30 cellular contexts compared by ENCODE assay signal in the genomic region with DNA sequence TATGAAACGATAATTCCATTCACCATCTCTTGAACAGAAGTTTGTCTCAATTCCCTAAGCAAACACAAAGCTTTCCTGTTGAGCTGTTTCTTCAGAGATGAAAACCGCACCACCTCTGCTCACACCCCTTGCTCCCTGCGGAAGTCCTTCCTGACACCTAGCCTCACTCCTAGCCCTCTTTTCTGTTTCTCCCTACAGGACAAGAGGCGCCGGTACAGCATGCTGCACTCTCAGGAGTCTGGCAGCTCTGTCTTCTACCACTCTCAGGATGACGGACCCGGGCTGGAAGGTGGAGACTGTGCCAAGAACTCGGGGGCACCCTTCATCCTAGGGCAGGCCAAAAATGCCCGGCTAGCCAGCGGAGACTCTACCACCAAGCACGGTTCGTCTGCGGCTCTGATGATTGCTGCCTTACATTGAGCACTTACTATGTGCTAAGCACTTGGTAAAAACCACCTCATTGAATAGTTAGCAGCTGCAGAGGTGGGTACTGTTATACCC. TPM values are rescaled to one million over a fixed set of nuclear protein-coding genes. Genes with fewer than 3 reads are reported as not detected.
"Had no signal": no experiment of that assay in that cellular context is flagged by ENCODE, and none has a peak within 500 bp of the region (broad histone marks: within the 10 kb centered on the region; RNA-seq: fewer than 3 reads in every experiment).

No MANE protein-coding gene starts in this region.

- ATAC-seq: activated CD8-positive, alpha-beta memory T cell treated with anti-CD3 and anti-CD28 coated beads, Interleukin-2, amount 10 ng/mL, durations not matched to agents 7 days and 5 days had no signal

- H3K9me3 Mint-ChIP-seq: activated B cell treated with CpG ODN at 0.5 μM for 24 hours; activated CD4-positive, alpha-beta T cell treated with anti-CD3 and anti-CD28 coated beads, Interleukin-2, amount 10 ng/mL, durations not matched to agents 24 days and 14 days; activated naive CD4-positive, alpha-beta T cell treated with anti-CD3 and anti-CD28 coated beads for 36 hours; activated T-cell treated with anti-CD3 and anti-CD28 coated beads, Interleukin-2, amount 50 U/mL, for 24 hours; activated T-helper 1 cell treated with anti-CD3 and anti-CD28 coated beads, Interleukin-12 subunit alpha, Interleukin-12 subunit beta, Interleukin-2, Interleukin-4 antibody, amounts not matched to agents 30 ng/mL and 10 ng/mL and 1 ng/mL, durations not matched to agents 14 hours and 24 hours and 36 hours; T-helper 1 cell treated with Interleukin-12 subunit alpha and Interleukin-12 subunit beta and Interleukin-4 antibody, amounts not matched to agents 30 μg/mL and 1 μg/mL, for 36 hours had no signal

- H3K9me3 ChIP-seq: MG63, Peyer's patch, SJSA1 had no signal

- H3K36me3 ChIP-seq: MG63, Peyer's patch, SJSA1 had no signal

- H3K27ac ChIP-seq: KMS-11, Peyer's patch, RWPE1, SJSA1 had no signal

- H3K27me3 ChIP-seq: MG63, Peyer's patch, SJSA1 had no signal

- FAIRE-seq: astrocyte had no signal

- H3K4me3 ChIP-seq: MG63, Peyer's patch, SJSA1 had no signal

- H3K4me3 Mint-ChIP-seq: activated B cell treated with CpG ODN at 0.5 μM for 24 hours; activated CD4-positive, alpha-beta T cell treated with anti-CD3 and anti-CD28 coated beads, Interleukin-2, amount 10 ng/mL, durations not matched to agents 24 days and 14 days; activated CD8-positive, alpha-beta memory T cell treated with anti-CD3 and anti-CD28 coated beads, Interleukin-2, amount 10 ng/mL, durations not matched to agents 7 days and 5 days; activated naive CD4-positive, alpha-beta T cell treated with anti-CD3 and anti-CD28 coated beads for 36 hours; activated naive CD8-positive, alpha-beta T cell; activated T-cell treated with anti-CD3 and anti-CD28 coated beads, Interleukin-2, amount 50 U/mL, for 24 hours; activated T-helper 1 cell treated with anti-CD3 and anti-CD28 coated beads, Interleukin-12 subunit alpha, Interleukin-12 subunit beta, Interleukin-2, Interleukin-4 antibody, amounts not matched to agents 30 ng/mL and 10 ng/mL and 1 ng/mL, durations not matched to agents 14 hours and 24 hours and 36 hours; T-helper 1 cell treated with Interleukin-12 subunit alpha and Interleukin-12 subunit beta and Interleukin-4 antibody, amounts not matched to agents 30 μg/mL and 1 μg/mL, for 36 hours had no signal

- H3K36me3 Mint-ChIP-seq: activated CD8-positive, alpha-beta memory T cell treated with anti-CD3 and anti-CD28 coated beads, Interleukin-2, amount 10 ng/mL, durations not matched to agents 7 days and 5 days; activated naive CD8-positive, alpha-beta T cell had no signal

- H3K4me1 ChIP-seq: Peyer's patch, SJSA1 had no signal

- H3K4me2 ChIP-seq: KMS-11 had no signal

- H3K9ac ChIP-seq: KMS-11 had no signal

- DNase-seq: activated B cell treated with CpG ODN at 0.5 μM for 24 hours; activated CD4-positive, alpha-beta T cell treated with anti-CD3 and anti-CD28 coated beads for 1 hour; activated CD4-positive, alpha-beta T cell treated with anti-CD3 and anti-CD28 coated beads, Interleukin-2, amount 10 ng/mL, durations not matched to agents 24 days and 14 days; activated CD4-positive, alpha-beta T cell treated with anti-CD3 and anti-CD28 coated beads, Interleukin-2, amount 50 U/mL, for 48 hours; activated CD8-positive, alpha-beta memory T cell treated with anti-CD3 and anti-CD28 coated beads, Interleukin-2, amount 10 ng/mL, durations not matched to agents 7 days and 5 days; activated gamma-delta T cell; activated naive CD4-positive, alpha-beta T cell treated with anti-CD3 and anti-CD28 coated beads for 36 hours; activated T-cell treated with anti-CD3 and anti-CD28 coated beads, Interleukin-2, amount 50 U/mL, for 24 hours; amygdala; cerebellar nuclear complex; MG63; MV-4-11; NCI-H1092 treated with DMSO at 0.1 percent for 48 hours; NCI-H1417 treated with DMSO at 0.1 percent for 48 hours; NCI-H1694; NCI-H2029; NCI-H345; NCI-H510A; NCI-H526 treated with DMSO at 0.1 percent for 48 hours; NCI-H82; Peyer's patch; Right ventricle myocardium superior had no signal

- H3K4me1 Mint-ChIP-seq: activated B cell treated with CpG ODN at 0.5 μM for 24 hours; activated CD4-positive, alpha-beta T cell treated with anti-CD3 and anti-CD28 coated beads, Interleukin-2, amount 10 ng/mL, durations not matched to agents 24 days and 14 days; activated CD8-positive, alpha-beta memory T cell treated with anti-CD3 and anti-CD28 coated beads, Interleukin-2, amount 10 ng/mL, durations not matched to agents 7 days and 5 days had no signal

- H3K27ac Mint-ChIP-seq: activated B cell treated with CpG ODN at 0.5 μM for 24 hours; activated CD4-positive, alpha-beta T cell treated with anti-CD3 and anti-CD28 coated beads, Interleukin-2, amount 10 ng/mL, durations not matched to agents 24 days and 14 days; activated CD8-positive, alpha-beta memory T cell treated with anti-CD3 and anti-CD28 coated beads, Interleukin-2, amount 10 ng/mL, durations not matched to agents 7 days and 5 days; activated naive CD4-positive, alpha-beta T cell treated with anti-CD3 and anti-CD28 coated beads for 36 hours; activated naive CD8-positive, alpha-beta T cell; activated T-cell treated with anti-CD3 and anti-CD28 coated beads, Interleukin-2, amount 50 U/mL, for 24 hours; activated T-helper 1 cell treated with anti-CD3 and anti-CD28 coated beads, Interleukin-12 subunit alpha, Interleukin-12 subunit beta, Interleukin-2, Interleukin-4 antibody, amounts not matched to agents 30 ng/mL and 10 ng/mL and 1 ng/mL, durations not matched to agents 14 hours and 24 hours and 36 hours; T-helper 1 cell treated with Interleukin-12 subunit alpha and Interleukin-12 subunit beta and Interleukin-4 antibody, amounts not matched to agents 30 μg/mL and 1 μg/mL, for 36 hours had no signal

RNA-seq across cellular contexts. Expression of gene VWA5B1, which starts 45.5 kb away (rescaled TPM):
- total RNA-seq: activated B cell treated with CpG ODN at 0.5 μM for 24 hours; activated CD4-positive, alpha-beta T cell treated with anti-CD3 and anti-CD28 coated beads, Interleukin-2, amount 10 ng/mL, durations not matched to agents 24 days and 14 days; activated CD8-positive, alpha-beta memory T cell treated with anti-CD3 and anti-CD28 coated beads, Interleukin-2, amount 10 ng/mL, durations not matched to agents 7 days and 5 days; activated naive CD4-positive, alpha-beta T cell treated with anti-CD3 and anti-CD28 coated beads for 36 hours; astrocyte; cardiac septum; Peyer's patch; SJSA1 had no signal
